In genomic region chr7:30738026-30738915, GRCh38 we compare ENCODE assay signal across 20 cellular contexts. TPM values are rescaled to one million over a fixed set of nuclear protein-coding genes. Genes with fewer than 3 reads are reported as not detected.
DNase-seq lines count a peak whose midpoint lies in the region; ATAC-seq and TF ChIP-seq lines count a peak whose summit lies in the region.
"Had no signal": no experiment of that assay in that cellular context is flagged by ENCODE, and none has a peak within 500 bp of the region (broad histone marks: within the 10 kb centered on the region; RNA-seq: fewer than 3 reads in every experiment).

No MANE protein-coding gene starts in this region.

- H3K4me3 ChIP-seq in upper lobe of right lung: no peak overlapping the region
- H3K4me3 ChIP-seq in lower lobe of right lung: no peak overlapping the region
- H3K4me3 ChIP-seq in trophoblast cell (ENCODE audit: low read depth, low read length): no peak overlapping the region
- H3K4me3 ChIP-seq: esophagus squamous epithelium, left ventricle myocardium inferior, uterus had no signal

- ATAC-seq in upper lobe of right lung: no peak
- ATAC-seq in lower lobe of right lung: no peak
- ATAC-seq: right cardiac atrium had no signal

- H3K14ac ChIP-seq in trophoblast cell (ENCODE audit: low read length): no peak overlapping the region

- no peak overlapping the region for H3K9ac ChIP-seq in trophoblast cell (ENCODE audit: low read length)

- H3K36me3 Mint-ChIP-seq in T-helper 2 cell treated with Interferon-gamma antibody and Interleukin-4, amounts not matched to agents 5 μg/mL and 100 μg/mL, for 36 hours (ENCODE audit: low read depth): peaks cover 2% of the 10 kb centered on the region

- H4K8ac ChIP-seq in trophoblast cell (ENCODE audit: low read depth, low read length): no peak overlapping the region

- H3K4ac ChIP-seq in trophoblast cell (ENCODE audit: low read depth, low read length): no peak overlapping the region

- H3K23ac ChIP-seq in trophoblast cell (ENCODE audit: low read length): no peak overlapping the region

- H3K9me3 ChIP-seq in upper lobe of right lung: no peaks in the 10 kb centered on the region
- no peaks in the 10 kb centered on the region for H3K9me3 ChIP-seq in lower lobe of right lung
- peaks cover 3% of the 10 kb centered on the region for H3K9me3 ChIP-seq in trophoblast cell (ENCODE audit: insufficient read depth, low read depth, low read length)
- H3K9me3 ChIP-seq: esophagus squamous epithelium, left ventricle myocardium inferior, uterus had no signal

- H3K4me1 Mint-ChIP-seq in T-helper 2 cell treated with Interferon-gamma antibody and Interleukin-4, amounts not matched to agents 5 μg/mL and 100 μg/mL, for 36 hours (ENCODE audit: low read depth): peaks cover 19% of the 10 kb centered on the region

- H2BK12ac ChIP-seq in trophoblast cell (ENCODE audit: low read length): no peak overlapping the region

- H3K27ac Mint-ChIP-seq in T-helper 2 cell treated with Interferon-gamma antibody and Interleukin-4, amounts not matched to agents 5 μg/mL and 100 μg/mL, for 36 hours: peak overlapping the region; percentile 85

- TF ChIP-seq CTCF in upper lobe of right lung (IDR thresholded peaks at IDR 0.05) (no peak), lower lobe of right lung (IDR thresholded peaks at IDR 0.05) (no peak)

- H3K36me3 ChIP-seq in upper lobe of right lung (no peaks in the 10 kb centered on the region), lower lobe of right lung (no peaks in the 10 kb centered on the region), trophoblast cell (ENCODE audit: control insufficient read depth in 1 of 2, insufficient read depth in 2 of 2, low read length in 2 of 2) (no peaks in the 10 kb centered on the region)
- H3K36me3 ChIP-seq: esophagus squamous epithelium, left ventricle myocardium inferior, uterus had no signal

- no peak overlapping the region for H2BK5ac ChIP-seq in trophoblast cell (ENCODE audit: low read depth, low read length, poor library complexity)

- H3K79me2 ChIP-seq in trophoblast cell (ENCODE audit: control insufficient read depth, insufficient read depth, low read length, poor library complexity): no peaks in the 10 kb centered on the region

- no peaks in the 10 kb centered on the region for H3K9me3 Mint-ChIP-seq in T-helper 2 cell treated with Interferon-gamma antibody and Interleukin-4, amounts not matched to agents 5 μg/mL and 100 μg/mL, for 36 hours

- no peak overlapping the region for H2AFZ ChIP-seq in trophoblast cell (ENCODE audit: insufficient read depth, low read length, poor library complexity)

- no peak overlapping the region for H4K12ac ChIP-seq in trophoblast cell (ENCODE audit: low read depth, low read length)

- peak; percentile 22 for DNase-seq in stimulated activated CD4-positive, alpha-beta T cell treated with anti-CD3 and anti-CD28 coated beads, Interleukin-15, amount 100 ng/mL, for 24 hours
- no peak for DNase-seq in stimulated activated CD4-positive, alpha-beta T cell treated with anti-CD3 and anti-CD28 coated beads, Interleukin-12 subunit alpha, Interleukin-12 subunit beta, amount 100 ng/mL, for 4 hours
- no peak for DNase-seq in T-helper 2 cell treated with Interferon-gamma antibody and Interleukin-4, amounts not matched to agents 5 μg/mL and 100 μg/mL, for 36 hours (ENCODE audit: low spot score)
- DNase-seq in central memory CD4-positive, alpha-beta T cell: peak; percentile 15
- DNase-seq in upper lobe of right lung (peak; percentile 29), lower lobe of right lung (no peak), HT-29 (ENCODE audit: low spot score) (no peak), trophoblast cell (no peak)
- DNase-seq: amniotic stem cell, caudate nucleus, esophagus squamous epithelium, left ventricle myocardium inferior, MV-4-11, NCI-H2029, right cardiac atrium, RPMI8226, uterus had no signal

- H3K4me1 ChIP-seq in upper lobe of right lung (no peaks in the 10 kb centered on the region), lower lobe of right lung (peaks cover 3% of the 10 kb centered on the region), trophoblast cell (ENCODE audit: control insufficient read depth in 1 of 2, insufficient read depth in 2 of 2, low read length in 2 of 2) (peaks cover 0 to 11% of the 10 kb centered on the region in 2 experiments)
- H3K4me1 ChIP-seq: uterus had no signal

- no peak overlapping the region for H4K91ac ChIP-seq in trophoblast cell (ENCODE audit: low read depth, low read length)

- no peak overlapping the region for H2AK5ac ChIP-seq in trophoblast cell (ENCODE audit: low read length)

- H3K27ac ChIP-seq in upper lobe of right lung: no peak overlapping the region
- H3K27ac ChIP-seq in lower lobe of right lung: no peak overlapping the region
- H3K27ac ChIP-seq in trophoblast cell (ENCODE audit: low read depth, low read length): no peak overlapping the region
- H3K27ac ChIP-seq: esophagus squamous epithelium, HL-60, left ventricle myocardium inferior, uterus had no signal

- no peaks in the 10 kb centered on the region for H3K27me3 Mint-ChIP-seq in T-helper 2 cell treated with Interferon-gamma antibody and Interleukin-4, amounts not matched to agents 5 μg/mL and 100 μg/mL, for 36 hours (ENCODE audit: low read depth)

- H3K27me3 ChIP-seq in upper lobe of right lung: no peaks in the 10 kb centered on the region
- H3K27me3 ChIP-seq in lower lobe of right lung (ENCODE audit: low read depth): no peaks in the 10 kb centered on the region
- H3K27me3 ChIP-seq in trophoblast cell (ENCODE audit: insufficient read depth, low read length): no peaks in the 10 kb centered on the region
- H3K27me3 ChIP-seq: uterus had no signal

- H3K4me3 Mint-ChIP-seq in T-helper 2 cell treated with Interferon-gamma antibody and Interleukin-4, amounts not matched to agents 5 μg/mL and 100 μg/mL, for 36 hours: peak overlapping the region; percentile 42

- H2BK120ac ChIP-seq in trophoblast cell (ENCODE audit: insufficient read depth, low read length, poor library complexity): no peak overlapping the region

- intact Hi-C loops in upper lobe of right lung (cut with DNase I): no loop called here
- intact Hi-C loops in lower lobe of right lung (cut with DNase I): no loop called here

- WGBS in trophoblast cell (ENCODE audit: extremely low coverage, insufficient coverage, insufficient read length): no CpG with 5 or more reads among the region's 6 CpGs

- no peaks in the 10 kb centered on the region for H3K79me1 ChIP-seq in trophoblast cell (ENCODE audit: low read length)

- no peak overlapping the region for H3K4me2 ChIP-seq in trophoblast cell (ENCODE audit: low read length)

- no peak overlapping the region for H3K18ac ChIP-seq in trophoblast cell (ENCODE audit: low read length)

RNA-seq across cellular contexts. Expression of gene INMT, which starts 13.7 kb away (rescaled TPM):
- total RNA-seq in upper lobe of right lung: 501 TPM
- 249 TPM for total RNA-seq in lower lobe of right lung
- total RNA-seq in HT-29 (2014; rRNA removed; shearing (Covaris generic)): not detected in 2 replicates
- polyA plus RNA-seq in trophoblast cell (2013): 0.33 and 0.38 TPM in 2 replicates

RNA-seq across cellular contexts. Expression of gene MINDY4, which starts 32.9 kb away (rescaled TPM):
- total RNA-seq in upper lobe of right lung: 20.1 TPM
- 13.8 TPM for total RNA-seq in lower lobe of right lung
- total RNA-seq in HT-29 (2014; rRNA removed; shearing (Covaris generic)): 3.5 TPM in 2 replicates
- polyA plus RNA-seq in trophoblast cell (2013): 2.8 and 3.4 TPM in 2 replicates

RNA-seq across cellular contexts. Expression of gene CRHR2, which starts 56.0 kb away (rescaled TPM):
- not detected for total RNA-seq in upper lobe of right lung
- total RNA-seq in lower lobe of right lung: not detected
- not detected in 2 replicates for total RNA-seq in HT-29 (2014; rRNA removed; shearing (Covaris generic))
- polyA plus RNA-seq in trophoblast cell (2013): 0.06 and 0.12 TPM in 2 replicates
- total RNA-seq: glomerular endothelial cell, H4 had no signal

Comparison
In these comparisons a context has a peak if more than half of its experiments do, and no peak if none do; other contexts are left out.
1. DNase-seq: peak in stimulated activated CD4-positive, alpha-beta T cell treated with anti-CD3 and anti-CD28 coated beads, Interleukin-15, amount 100 ng/mL, for 24 hours (single experiment), central memory CD4-positive, alpha-beta T cell (single experiment) and upper lobe of right lung (single experiment); none in stimulated activated CD4-positive, alpha-beta T cell treated with anti-CD3 and anti-CD28 coated beads, Interleukin-12 subunit alpha, Interleukin-12 subunit beta, amount 100 ng/mL, for 4 hours (single experiment), T-helper 2 cell treated with Interferon-gamma antibody and Interleukin-4, amounts not matched to agents 5 μg/mL and 100 μg/mL, for 36 hours (single experiment), lower lobe of right lung (single experiment), HT-29 (single experiment) and trophoblast cell (0 of 2).
2. RNA of gene INMT, which starts 13.7 kb away (total RNA-seq): 501 TPM in upper lobe of right lung (single experiment) and 249 TPM in lower lobe of right lung (single experiment); not detected in HT-29; every median in the first group is over 100 times any median in the second.